Comparison of ENCODE assay signal across 9 cellular contexts in genomic region chr10:74058658-74059057, GRCh38.
A peak's percentile ranks its signal among the peaks of the same experiment; 100 is the strongest.
DNase-seq lines count a peak whose midpoint lies in the region; ATAC-seq and TF ChIP-seq lines count a peak whose summit lies in the region.
"Had no signal": no experiment of that assay in that cellular context is flagged by ENCODE, and none has a peak within 500 bp of the region (broad histone marks: within the 10 kb centered on the region; RNA-seq: fewer than 3 reads in every experiment).

No MANE protein-coding gene starts in this region.

- H3K27ac ChIP-seq in C4-2B (no peak overlapping the region), Panc1 (ENCODE audit: low read length) (no peak overlapping the region), uterus (no peak overlapping the region)

- H3K4me3 ChIP-seq in Panc1 (ENCODE audit: low read depth in 2 of 2, low read length in 2 of 2) (no peak overlapping the region), uterus (no peak overlapping the region)
- H3K4me3 ChIP-seq: HAP-1 had no signal

- ATAC-seq in Panc1 (no peak), GM19395 (IDR thresholded peaks at IDR 0.05; ENCODE audit: unreplicated experiment) (no peak)

- in situ Hi-C loops in Panc1 (cut with HindIII; ENCODE audit: low pct_unique_long_range_greater_than_20kb, low sequenced_read_pairs) (no loop called here), GM13976 (cut with MboI; ENCODE audit: low sequenced_read_pairs, unreplicated experiment) (no loop called here)

- TSS peak; percentile 28 for BruUV-seq in Panc1 (replicated peaks; lab: Mats Ljungman, UMichigan)

- no peak for DNase-seq in Panc1 (ENCODE audit: low read depth, low spot score)
- DNase-seq in iris pigment epithelial cell (ENCODE audit: low read depth) = peak; percentile 40
- DNase-seq in GM13976 (ENCODE audit: low spot score) = no peak
- no peak for DNase-seq in uterus
- DNase-seq in C1 segment of cervical spinal cord (lab: John Stamatoyannopoulos, UW) = no peak

- TF ChIP-seq CTCF in C4-2B (conservative IDR thresholded peaks at IDR 0.05) (peak; percentile 4; the same call in 1 of the 2 replicates), GM12873 (IDR thresholded peaks at IDR 0.05; ENCODE audit: insufficient read depth, low read depth, low read length, missing control alignments) (peak; percentile 55), Panc1 (IDR thresholded peaks at IDR 0.05) (no peak), GM13976 (IDR thresholded peaks at IDR 0.05; ENCODE audit: borderline replicate concordance, control extremely low read depth, extremely low read depth, insufficient read depth, missing control alignments) (no peak), uterus (IDR thresholded peaks at IDR 0.05) (peak in 1 of 4 experiments; percentile 3)

- intact Hi-C loops in Panc1 (cut with micrococcal nuclease; ENCODE audit: unreplicated experiment) = no loop called here
- intact Hi-C loops in uterus (cut with DNase I; ENCODE audit: low total_unique reads) = no loop called here

- CTCF ChIA-PET in Panc1 (lab: Charles Lee) = interaction anchor here (0.7 kb wide), 2 partner anchors 50 to 234 kb away, joined by 3 read pairs; no protein-coding TSS in a partner anchor

- H3K36me3 ChIP-seq in Panc1 (ENCODE audit: control insufficient read depth, insufficient read depth, low read length) (peaks cover 3% of the 10 kb centered on the region; the same call in 1 of the 2 replicates), uterus (no peaks in the 10 kb centered on the region)
- H3K36me3 ChIP-seq: HAP-1 had no signal

- H3K27me3 ChIP-seq in Panc1 (ENCODE audit: control insufficient read depth, insufficient read depth, low read length) (no peaks in the 10 kb centered on the region), uterus (no peaks in the 10 kb centered on the region)

- TF ChIP-seq POLR2A in uterus (IDR thresholded peaks at IDR 0.05) = no peak

- H3K4me1 ChIP-seq in Panc1 (ENCODE audit: control insufficient read depth, insufficient read depth, low read length) (peaks cover 30% of the 10 kb centered on the region), uterus (peaks cover 0 to 8% of the 10 kb centered on the region in 2 donors)
- H3K4me1 ChIP-seq: HAP-1 had no signal

- H3K9me3 ChIP-seq in Panc1 (ENCODE audit: control insufficient read depth, insufficient read depth, low read depth, low read length) (no peaks in the 10 kb centered on the region), uterus (peaks cover 0 to 5% of the 10 kb centered on the region in 2 donors)
- H3K9me3 ChIP-seq: HAP-1 had no signal

- POLR2A ChIA-PET in Panc1 (lab: Charles Lee) = no interaction called here

Comparison
In these comparisons a context has a peak if more than half of its experiments do, and no peak if none do; other contexts are left out.
1. CTCF ChIP-seq: peak in C4-2B (single experiment) and GM12873 (single experiment); none in Panc1 (single experiment) and GM13976 (single experiment).